In genomic region chr10:111656066-111656465, GRCh38 we compare ENCODE assay signal across 26 cellular contexts.
"Had no signal": no experiment of that assay in that cellular context is flagged by ENCODE, and none has a peak within 500 bp of the region (broad histone marks: within the 10 kb centered on the region; RNA-seq: fewer than 3 reads in every experiment).

No MANE protein-coding gene starts in this region.

- H3K36me3 ChIP-seq: brain microvascular endothelial cell, esophagus muscularis mucosa, gastroesophageal sphincter had no signal

- DNase-seq: activated CD4-positive, alpha-beta memory T cell treated with anti-CD3 and anti-CD28 coated beads for 36 hours; activated CD4-positive, alpha-beta T cell treated with anti-CD3 and anti-CD28 coated beads for 36 hours; activated CD4-positive, alpha-beta T cell treated with anti-CD3 and anti-CD28 coated beads, Interleukin-2, amount 10 ng/mL, durations not matched to agents 24 days and 14 days; activated CD4-positive, CD25-positive, alpha-beta regulatory T cell; activated CD4-positive, CD25-positive, alpha-beta regulatory T cell treated with anti-CD3 and anti-CD28 coated beads, Interleukin-2, amount 50 U/mL, for 72 hours; activated CD8-positive, alpha-beta memory T cell treated with anti-CD3 and anti-CD28 coated beads for 24 hours; activated effector memory CD4-positive, alpha-beta T cell treated with Interleukin-2 at 50 U/mL for 16 hours; activated gamma-delta T cell treated with Interleukin-2 at 50 U/mL for 16 hours; activated naive CD4-positive, alpha-beta T cell treated with anti-CD3 and anti-CD28 coated beads, Interleukin-2, amount 50 U/mL, for 16 hours; activated naive CD4-positive, alpha-beta T cell treated with Interleukin-2 at 50 U/mL for 16 hours; activated T-cell treated with anti-CD3 and anti-CD28 coated beads, Interleukin-2, amount 50 U/mL, for 4 hours; amniotic stem cell; anterior cingulate cortex; brain microvascular endothelial cell; dorsolateral prefrontal cortex; effector CD4-positive, alpha-beta T cell; effector memory CD8-positive, alpha-beta T cell; erythroblast; foreskin melanocyte; hippocampal formation; T-helper 2 cell had no signal

- H3K9me3 ChIP-seq: esophagus muscularis mucosa, gastroesophageal sphincter had no signal

- FAIRE-seq: bronchial epithelial cell had no signal

- H3K27ac ChIP-seq: brain microvascular endothelial cell, coronary artery, dorsolateral prefrontal cortex, esophagus muscularis mucosa, gastroesophageal sphincter had no signal

- H3K27me3 ChIP-seq: brain microvascular endothelial cell, esophagus muscularis mucosa, gastroesophageal sphincter had no signal

- ATAC-seq: activated CD4-positive, alpha-beta T cell treated with anti-CD3 and anti-CD28 coated beads for 36 hours; activated T-cell treated with anti-CD3 and anti-CD28 coated beads, Interleukin-2, amount 50 U/mL, for 4 hours; activated T-helper 17 cell treated with anti-CD3 and anti-CD28 coated beads, Interleukin-2, amount 50 U/mL, for 72 hours; effector memory CD8-positive, alpha-beta T cell; gastroesophageal sphincter had no signal

- H3K4me3 ChIP-seq: coronary artery, dorsolateral prefrontal cortex, esophagus muscularis mucosa, gastroesophageal sphincter had no signal

- H3K4me1 ChIP-seq: esophagus muscularis mucosa, gastroesophageal sphincter had no signal
